ENCODE assay signal across 1 cellular context in the genomic region with DNA sequence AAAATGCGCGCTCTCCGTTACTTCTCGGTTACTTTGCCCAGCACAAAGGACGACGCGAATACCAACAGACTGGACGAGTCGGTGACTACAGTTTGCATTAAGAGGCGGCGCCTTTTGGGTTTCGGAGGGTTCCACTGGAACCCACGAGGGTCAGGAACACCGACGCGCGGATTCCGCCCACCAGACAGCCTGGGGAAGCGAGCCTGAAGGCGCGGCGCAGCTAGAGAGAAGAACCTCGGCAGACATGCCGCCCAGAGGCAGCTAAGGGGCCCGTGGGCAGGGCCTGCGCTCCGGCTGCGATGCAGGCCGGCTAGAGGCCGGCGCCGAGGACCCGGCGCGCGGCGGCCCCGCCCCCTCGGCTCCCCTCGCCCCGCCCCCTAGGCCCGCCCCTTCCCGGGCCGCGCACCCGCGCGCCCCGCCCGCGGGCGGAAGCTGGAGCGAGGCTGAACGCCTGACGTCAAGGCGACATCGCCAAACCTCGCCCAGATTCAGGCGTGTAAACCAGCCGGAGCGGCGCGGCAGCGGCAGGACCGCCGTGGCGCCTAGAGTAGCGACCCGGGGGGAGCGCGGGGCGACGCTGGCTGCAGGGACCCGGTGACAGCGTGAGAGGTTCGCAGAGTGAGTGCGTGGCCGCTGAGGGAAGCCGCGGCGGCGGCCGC.
A peak's percentile ranks its signal among the peaks of the same experiment; 100 is the strongest.
TF ChIP-seq lines count a peak whose summit lies in the region.

RAP1B (plus strand) TSS at position 465 of the 659 bp plus-strand sequence. CDS start 37,826 bp downstream, outside the sequence.

TF ChIP-seq in K562, 482 proteins besides CTCF, POLR2A, EP300 and RAD21 (continued from another document and continues in another):
- TF ChIP-seq, protein P1, sequence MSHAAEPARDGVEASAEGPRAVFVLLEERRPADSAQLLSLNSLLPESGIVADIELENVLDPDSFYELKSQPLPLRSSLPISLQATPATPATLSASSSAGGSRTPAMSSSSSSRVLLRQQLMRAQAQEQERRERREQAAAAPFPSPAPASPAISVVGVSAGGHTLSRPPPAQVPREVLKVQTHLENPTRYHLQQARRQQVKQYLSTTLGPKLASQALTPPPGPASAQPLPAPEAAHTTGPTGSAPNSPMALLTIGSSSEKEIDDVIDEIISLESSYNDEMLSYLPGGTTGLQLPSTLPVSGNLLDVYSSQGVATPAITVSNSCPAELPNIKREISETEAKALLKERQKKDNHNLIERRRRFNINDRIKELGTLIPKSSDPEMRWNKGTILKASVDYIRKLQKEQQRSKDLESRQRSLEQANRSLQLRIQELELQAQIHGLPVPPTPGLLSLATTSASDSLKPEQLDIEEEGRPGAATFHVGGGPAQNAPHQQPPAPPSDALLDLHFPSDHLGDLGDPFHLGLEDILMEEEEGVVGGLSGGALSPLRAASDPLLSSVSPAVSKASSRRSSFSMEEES (CRISPR knock-in tag; IDR thresholded peaks at IDR 0.05) = no peak
- TF ChIP-seq POLR3A (IDR thresholded peaks at IDR 0.05; ENCODE audit: borderline replicate concordance, extremely low read depth, insufficient read depth, insufficient read length) (no peak), MEIS2 (IDR thresholded peaks at IDR 0.05; ENCODE audit: partially characterized antibody) (no peak), ILK (tag; IDR thresholded peaks at IDR 0.05; ENCODE audit: borderline replicate concordance, low read depth) (no peak), ZNF140 (CRISPR knock-in tag; IDR thresholded peaks at IDR 0.05) (no peak), ZNF263 (CRISPR knock-in tag; IDR thresholded peaks at IDR 0.05; ENCODE audit: borderline replicate concordance) (no peak), POLR3G (IDR thresholded peaks at IDR 0.05; ENCODE audit: extremely low read depth, insufficient read length, insufficient replicate concordance) (no peak), BMI1 (IDR thresholded peaks at IDR 0.05; ENCODE audit: low read length) (no peak), E2F8 (IDR thresholded peaks at IDR 0.05; ENCODE audit: low read depth, partially characterized antibody) (no peak), NEUROD1 (IDR thresholded peaks at IDR 0.05; ENCODE audit: borderline replicate concordance, low read depth, low read length, partially characterized antibody) (no peak), RFX5 (IDR thresholded peaks at IDR 0.05; ENCODE audit: low read depth, low read length) (no peak), NR2C2 (CRISPR knock-in tag; IDR thresholded peaks at IDR 0.05) (no peak), NR2C2 (tag; IDR thresholded peaks at IDR 0.05) (peak; percentile 65; the same call in 1 of the 2 replicates), ZBTB5 (IDR thresholded peaks at IDR 0.05) (no peak), ADNP (tag; IDR thresholded peaks at IDR 0.05) (no peak), FIP1L1 (IDR thresholded peaks at IDR 0.05; ENCODE audit: low read depth, low read length, poor library complexity, severe bottlenecking) (peak; percentile 38), TAL1 (IDR thresholded peaks at IDR 0.05) (no peak), MBD2 (IDR thresholded peaks at IDR 0.05; ENCODE audit: borderline replicate concordance, low read depth) (peak; percentile 28; the same call in 1 of the 2 replicates), PTRF (tag; IDR thresholded peaks at IDR 0.05) (no peak), TEAD2 (tag; IDR thresholded peaks at IDR 0.05) (no peak), ARID2 (IDR thresholded peaks at IDR 0.05) (no peak), KLF16 (IDR thresholded peaks at IDR 0.05) (no peak), MEF2A (IDR thresholded peaks at IDR 0.05; ENCODE audit: control insufficient read depth, low read depth, low read length) (no peak), DDX20 (tag; IDR thresholded peaks at IDR 0.05; ENCODE audit: low read depth) (no peak), HDAC1 (IDR thresholded peaks at IDR 0.05) (peak in 1 of 2 experiments; percentile 54; a peak in 2 of 4 replicates), ZBTB43 (CRISPR knock-in tag; IDR thresholded peaks at IDR 0.05) (no peak), ZSCAN32 (CRISPR knock-in tag; IDR thresholded peaks at IDR 0.05) (no peak), ZC3H8 (IDR thresholded peaks at IDR 0.05) (no peak), POLR2AphosphoS5 (IDR thresholded peaks at IDR 0.05; ENCODE audit: control insufficient read depth, insufficient read depth, low read depth, low read length) (peak; percentile 86), ELF1 (tag; IDR thresholded peaks at IDR 0.05) (peak; percentile 63), GABPB2 (CRISPR knock-in tag; conservative IDR thresholded peaks at IDR 0.05) (no peak), MCM2 (IDR thresholded peaks at IDR 0.05; ENCODE audit: low read depth) (no peak), ZNF311 (CRISPR knock-in tag; IDR thresholded peaks at IDR 0.05) (no peak)
- TF ChIP-seq, protein P2, sequence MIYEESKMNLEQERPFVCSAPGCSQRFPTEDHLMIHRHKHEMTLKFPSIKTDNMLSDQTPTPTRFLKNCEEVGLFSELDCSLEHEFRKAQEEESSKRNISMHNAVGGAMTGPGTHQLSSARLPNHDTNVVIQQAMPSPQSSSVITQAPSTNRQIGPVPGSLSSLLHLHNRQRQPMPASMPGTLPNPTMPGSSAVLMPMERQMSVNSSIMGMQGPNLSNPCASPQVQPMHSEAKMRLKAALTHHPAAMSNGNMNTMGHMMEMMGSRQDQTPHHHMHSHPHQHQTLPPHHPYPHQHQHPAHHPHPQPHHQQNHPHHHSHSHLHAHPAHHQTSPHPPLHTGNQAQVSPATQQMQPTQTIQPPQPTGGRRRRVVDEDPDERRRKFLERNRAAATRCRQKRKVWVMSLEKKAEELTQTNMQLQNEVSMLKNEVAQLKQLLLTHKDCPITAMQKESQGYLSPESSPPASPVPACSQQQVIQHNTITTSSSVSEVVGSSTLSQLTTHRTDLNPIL (CRISPR knock-in tag; IDR thresholded peaks at IDR 0.05) = no peak
- TF ChIP-seq, protein P3, sequence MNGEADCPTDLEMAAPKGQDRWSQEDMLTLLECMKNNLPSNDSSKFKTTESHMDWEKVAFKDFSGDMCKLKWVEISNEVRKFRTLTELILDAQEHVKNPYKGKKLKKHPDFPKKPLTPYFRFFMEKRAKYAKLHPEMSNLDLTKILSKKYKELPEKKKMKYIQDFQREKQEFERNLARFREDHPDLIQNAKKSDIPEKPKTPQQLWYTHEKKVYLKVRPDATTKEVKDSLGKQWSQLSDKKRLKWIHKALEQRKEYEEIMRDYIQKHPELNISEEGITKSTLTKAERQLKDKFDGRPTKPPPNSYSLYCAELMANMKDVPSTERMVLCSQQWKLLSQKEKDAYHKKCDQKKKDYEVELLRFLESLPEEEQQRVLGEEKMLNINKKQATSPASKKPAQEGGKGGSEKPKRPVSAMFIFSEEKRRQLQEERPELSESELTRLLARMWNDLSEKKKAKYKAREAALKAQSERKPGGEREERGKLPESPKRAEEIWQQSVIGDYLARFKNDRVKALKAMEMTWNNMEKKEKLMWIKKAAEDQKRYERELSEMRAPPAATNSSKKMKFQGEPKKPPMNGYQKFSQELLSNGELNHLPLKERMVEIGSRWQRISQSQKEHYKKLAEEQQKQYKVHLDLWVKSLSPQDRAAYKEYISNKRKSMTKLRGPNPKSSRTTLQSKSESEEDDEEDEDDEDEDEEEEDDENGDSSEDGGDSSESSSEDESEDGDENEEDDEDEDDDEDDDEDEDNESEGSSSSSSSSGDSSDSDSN (IDR thresholded peaks at IDR 0.05; ENCODE audit: borderline replicate concordance in 1 of 2, low read depth in 2 of 2, low read length in 2 of 2) = peak; percentile 80 to 92; a peak in 2 of 4 replicates
- TF ChIP-seq, protein P4, sequence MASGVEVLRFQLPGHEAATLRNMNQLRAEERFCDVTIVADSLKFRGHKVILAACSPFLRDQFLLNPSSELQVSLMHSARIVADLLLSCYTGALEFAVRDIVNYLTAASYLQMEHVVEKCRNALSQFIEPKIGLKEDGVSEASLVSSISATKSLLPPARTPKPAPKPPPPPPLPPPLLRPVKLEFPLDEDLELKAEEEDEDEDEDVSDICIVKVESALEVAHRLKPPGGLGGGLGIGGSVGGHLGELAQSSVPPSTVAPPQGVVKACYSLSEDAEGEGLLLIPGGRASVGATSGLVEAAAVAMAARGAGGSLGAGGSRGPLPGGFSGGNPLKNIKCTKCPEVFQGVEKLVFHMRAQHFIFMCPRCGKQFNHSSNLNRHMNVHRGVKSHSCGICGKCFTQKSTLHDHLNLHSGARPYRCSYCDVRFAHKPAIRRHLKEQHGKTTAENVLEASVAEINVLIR (CRISPR knock-in tag; IDR thresholded peaks at IDR 0.05) = peak; percentile 66; the same call in 1 of the 2 replicates
- TF ChIP-seq, protein P5, sequence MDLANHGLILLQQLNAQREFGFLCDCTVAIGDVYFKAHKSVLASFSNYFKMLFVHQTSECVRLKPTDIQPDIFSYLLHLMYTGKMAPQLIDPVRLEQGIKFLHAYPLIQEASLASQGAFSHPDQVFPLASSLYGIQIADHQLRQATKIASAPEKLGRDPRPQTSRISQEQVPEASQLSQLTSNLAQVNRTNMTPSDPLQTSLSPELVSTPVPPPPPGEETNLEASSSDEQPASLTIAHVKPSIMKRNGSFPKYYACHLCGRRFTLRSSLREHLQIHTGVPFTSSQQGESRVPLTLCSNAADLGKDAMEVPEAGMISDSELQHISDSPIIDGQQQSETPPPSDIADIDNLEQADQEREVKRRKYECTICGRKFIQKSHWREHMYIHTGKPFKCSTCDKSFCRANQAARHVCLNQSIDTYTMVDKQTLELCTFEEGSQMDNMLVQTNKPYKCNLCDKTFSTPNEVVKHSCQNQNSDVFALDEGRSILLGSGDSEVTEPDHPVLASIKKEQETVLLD (IDR thresholded peaks at IDR 0.05) = no peak
- TF ChIP-seq, protein P6, sequence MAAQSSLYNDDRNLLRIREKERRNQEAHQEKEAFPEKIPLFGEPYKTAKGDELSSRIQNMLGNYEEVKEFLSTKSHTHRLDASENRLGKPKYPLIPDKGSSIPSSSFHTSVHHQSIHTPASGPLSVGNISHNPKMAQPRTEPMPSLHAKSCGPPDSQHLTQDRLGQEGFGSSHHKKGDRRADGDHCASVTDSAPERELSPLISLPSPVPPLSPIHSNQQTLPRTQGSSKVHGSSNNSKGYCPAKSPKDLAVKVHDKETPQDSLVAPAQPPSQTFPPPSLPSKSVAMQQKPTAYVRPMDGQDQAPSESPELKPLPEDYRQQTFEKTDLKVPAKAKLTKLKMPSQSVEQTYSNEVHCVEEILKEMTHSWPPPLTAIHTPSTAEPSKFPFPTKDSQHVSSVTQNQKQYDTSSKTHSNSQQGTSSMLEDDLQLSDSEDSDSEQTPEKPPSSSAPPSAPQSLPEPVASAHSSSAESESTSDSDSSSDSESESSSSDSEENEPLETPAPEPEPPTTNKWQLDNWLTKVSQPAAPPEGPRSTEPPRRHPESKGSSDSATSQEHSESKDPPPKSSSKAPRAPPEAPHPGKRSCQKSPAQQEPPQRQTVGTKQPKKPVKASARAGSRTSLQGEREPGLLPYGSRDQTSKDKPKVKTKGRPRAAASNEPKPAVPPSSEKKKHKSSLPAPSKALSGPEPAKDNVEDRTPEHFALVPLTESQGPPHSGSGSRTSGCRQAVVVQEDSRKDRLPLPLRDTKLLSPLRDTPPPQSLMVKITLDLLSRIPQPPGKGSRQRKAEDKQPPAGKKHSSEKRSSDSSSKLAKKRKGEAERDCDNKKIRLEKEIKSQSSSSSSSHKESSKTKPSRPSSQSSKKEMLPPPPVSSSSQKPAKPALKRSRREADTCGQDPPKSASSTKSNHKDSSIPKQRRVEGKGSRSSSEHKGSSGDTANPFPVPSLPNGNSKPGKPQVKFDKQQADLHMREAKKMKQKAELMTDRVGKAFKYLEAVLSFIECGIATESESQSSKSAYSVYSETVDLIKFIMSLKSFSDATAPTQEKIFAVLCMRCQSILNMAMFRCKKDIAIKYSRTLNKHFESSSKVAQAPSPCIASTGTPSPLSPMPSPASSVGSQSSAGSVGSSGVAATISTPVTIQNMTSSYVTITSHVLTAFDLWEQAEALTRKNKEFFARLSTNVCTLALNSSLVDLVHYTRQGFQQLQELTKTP (IDR thresholded peaks at IDR 0.05; ENCODE audit: low read depth in 1 of 2, partially characterized antibody in 2 of 2) = no peak
